ENCODE assay signal across 1 cellular context in genomic region chr2:86623549-86624547, GRCh38.
TF ChIP-seq lines count a peak whose summit lies in the region.

Gene RNF103 (minus strand): TSS chr2:86623865. CDS start chr2:86622886, 979 bp downstream.

TF ChIP-seq in H1, 55 proteins besides CTCF, POLR2A, EP300 and RAD21:
- TF ChIP-seq TBP (IDR thresholded peaks at IDR 0.05; ENCODE audit: low read depth, low read length) (peak; percentile 81; the same call in 1 of the 2 replicates), BRCA1 (IDR thresholded peaks at IDR 0.05; ENCODE audit: low read depth, low read length) (no peak), MAX (IDR thresholded peaks at IDR 0.05) (peak; percentile 84), POLR2AphosphoS5 (IDR thresholded peaks at IDR 0.05; ENCODE audit: low read depth, low read length) (peak; percentile 87), CREB1 (IDR thresholded peaks at IDR 0.05) (peak; percentile 64), RBBP5 (IDR thresholded peaks at IDR 0.05; ENCODE audit: borderline replicate concordance, low read depth, low read length) (no peak; the same call in 1 of the 2 replicates), BCL11A (IDR thresholded peaks at IDR 0.05; ENCODE audit: low read depth in 2 of 2, low read length in 2 of 2) (no peak), E2F6 (IDR thresholded peaks at IDR 0.05) (peak; percentile 91), TCF12 (IDR thresholded peaks at IDR 0.05; ENCODE audit: low read depth, low read length) (no peak), CHD2 (IDR thresholded peaks at IDR 0.05; ENCODE audit: low read length) (0 out of 2 replicates have a peak, but pooled peaks have one; percentile 19), POU5F1 (IDR thresholded peaks at IDR 0.05; ENCODE audit: low read depth, low read length) (no peak), SP1 (IDR thresholded peaks at IDR 0.05; ENCODE audit: low read depth, low read length) (0 out of 2 replicates have a peak, but pooled peaks have one; percentile 11), TAF7 (optimal IDR thresholded peaks at IDR 0.05; ENCODE audit: borderline replicate concordance, low read depth, low read length) (peak; percentile 65), MAFK (IDR thresholded peaks at IDR 0.05; ENCODE audit: low read depth, low read length) (no peak), RNF2 (IDR thresholded peaks at IDR 0.05; ENCODE audit: borderline replicate concordance, low read depth, low read length, missing control alignments, poor library complexity, severe bottlenecking) (no peak), KDM4A (IDR thresholded peaks at IDR 0.05; ENCODE audit: low read depth, low read length, severe bottlenecking) (peak; percentile 73), CHD1 (IDR thresholded peaks at IDR 0.05; ENCODE audit: low read depth, low read length) (no peak), ZNF274 (IDR thresholded peaks at IDR 0.05; ENCODE audit: borderline replicate concordance, extremely low read depth, low read length) (no peak), TAF1 (IDR thresholded peaks at IDR 0.05; ENCODE audit: low read depth, low read length) (peak; percentile 88), CBX5 (IDR thresholded peaks at IDR 0.05; ENCODE audit: low read depth, low read length) (no peak), PHF8 (conservative IDR thresholded peaks at IDR 0.05; ENCODE audit: low read depth, low read length) (peak; percentile 80), ASH2L (IDR thresholded peaks at IDR 0.05; ENCODE audit: low read length) (peak; percentile 21)
